Comparison of ENCODE assay signal across 13 cellular contexts in genomic region chr11:107860688-107861087, GRCh38. TPM values are rescaled to one million over a fixed set of nuclear protein-coding genes. Genes with fewer than 3 reads are reported as not detected.
DNase-seq lines count a peak whose midpoint lies in the region; ATAC-seq and TF ChIP-seq lines count a peak whose summit lies in the region.
"Had no signal": no experiment of that assay in that cellular context is flagged by ENCODE, and none has a peak within 500 bp of the region (broad histone marks: within the 10 kb centered on the region; RNA-seq: fewer than 3 reads in every experiment).

No MANE protein-coding gene starts in this region.

- POLR2A ChIA-PET in activated CD8-positive, alpha-beta T cell treated with anti-CD3 and anti-CD28 coated beads for 36 hours (lab: Charles Lee), result no interaction called here
- POLR2A ChIA-PET in activated CD8-positive, alpha-beta T cell treated with anti-CD3 and anti-CD28 coated beads, Interleukin-2, amount 10 ng/mL, durations not matched to agents 7 days and 5 days (lab: Charles Lee), result no interaction called here

- CTCF ChIA-PET in activated CD8-positive, alpha-beta T cell treated with anti-CD3 and anti-CD28 coated beads for 36 hours (lab: Charles Lee), result interaction anchor here (0.7 kb wide), 1 partner anchor 785 kb away, joined by 3 read pairs; no protein-coding TSS in a partner anchor
- CTCF ChIA-PET in activated CD8-positive, alpha-beta T cell treated with anti-CD3 and anti-CD28 coated beads, Interleukin-2, amount 10 ng/mL, durations not matched to agents 7 days and 5 days (lab: Charles Lee), result no interaction called here

- peaks cover 11% of the 10 kb centered on the region for H3K36me3 Mint-ChIP-seq in activated CD8-positive, alpha-beta T cell treated with anti-CD3 and anti-CD28 coated beads for 36 hours (ENCODE audit: low read depth)
- peaks cover under 1% of the 10 kb centered on the region for H3K36me3 Mint-ChIP-seq in activated CD8-positive, alpha-beta T cell treated with anti-CD3 and anti-CD28 coated beads, Interleukin-2, amount 10 ng/mL, durations not matched to agents 7 days and 5 days (ENCODE audit: low read depth)
- peaks cover 3% of the 10 kb centered on the region for H3K36me3 Mint-ChIP-seq in activated T-helper 1 cell treated with anti-CD3 and anti-CD28 coated beads, Interleukin-12 subunit alpha, Interleukin-12 subunit beta, Interleukin-2, Interleukin-4 antibody, amounts not matched to agents 30 ng/mL and 10 ng/mL and 1 ng/mL, durations not matched to agents 14 hours and 24 hours and 36 hours (ENCODE audit: low read depth)
- no peaks in the 10 kb centered on the region for H3K36me3 Mint-ChIP-seq in neural crest cell (ENCODE audit: low read depth)

- no peak overlapping the region for H3K27ac Mint-ChIP-seq in activated CD8-positive, alpha-beta T cell treated with anti-CD3 and anti-CD28 coated beads for 36 hours
- no peak overlapping the region for H3K27ac Mint-ChIP-seq in activated CD8-positive, alpha-beta T cell treated with anti-CD3 and anti-CD28 coated beads, Interleukin-2, amount 10 ng/mL, durations not matched to agents 7 days and 5 days
- H3K27ac Mint-ChIP-seq in activated T-helper 1 cell treated with anti-CD3 and anti-CD28 coated beads, Interleukin-12 subunit alpha, Interleukin-12 subunit beta, Interleukin-2, Interleukin-4 antibody, amounts not matched to agents 30 ng/mL and 10 ng/mL and 1 ng/mL, durations not matched to agents 14 hours and 24 hours and 36 hours, result no peak overlapping the region
- no peak overlapping the region for H3K27ac Mint-ChIP-seq in neural crest cell (ENCODE audit: unreplicated experiment)
- H3K27ac Mint-ChIP-seq: stimulated activated naive CD8-positive, alpha-beta T cell treated with anti-CD3 and anti-CD28 coated beads, Interleukin-15, amount 100 ng/mL, for 72 hours had no signal

- no peak for TF ChIP-seq CTCF in activated CD8-positive, alpha-beta T cell treated with anti-CD3 and anti-CD28 coated beads for 36 hours (IDR thresholded peaks at IDR 0.05)
- peak; percentile 26 for TF ChIP-seq CTCF in neural crest cell (conservative IDR thresholded peaks at IDR 0.05)
- TF ChIP-seq CTCF in mucosa of descending colon (IDR thresholded peaks at IDR 0.05), result no peak

- DNase-seq in activated CD8-positive, alpha-beta T cell treated with anti-CD3 and anti-CD28 coated beads for 36 hours, result no peak
- DNase-seq in activated CD8-positive, alpha-beta T cell treated with anti-CD3 and anti-CD28 coated beads, Interleukin-2, amount 10 ng/mL, durations not matched to agents 7 days and 5 days, result no peak
- DNase-seq in H7 (peak; percentile 40), neural crest cell (ENCODE audit: low read depth, low spot score) (no peak), epidermal melanocyte (ENCODE audit: insufficient read length, low spot score) (no peak), mucosa of descending colon (no peak), cardiac septum (ENCODE audit: low spot score) (no peak)
- DNase-seq in activated T-helper 1 cell treated with anti-CD3 and anti-CD28 coated beads, Interleukin-12 subunit alpha, Interleukin-12 subunit beta, Interleukin-2, Interleukin-4 antibody, amounts not matched to agents 30 ng/mL and 10 ng/mL and 1 ng/mL, durations not matched to agents 14 hours and 24 hours and 36 hours (ENCODE audit: low spot score), result no peak
- DNase-seq: cerebellar nuclear complex; NCI-H1417 treated with DMSO at 0.1 percent for 48 hours; stimulated activated CD4-positive, alpha-beta T cell treated with anti-CD3 and anti-CD28 coated beads, Interleukin-15, amount 100 ng/mL, for 24 hours; stimulated activated naive CD8-positive, alpha-beta T cell treated with anti-CD3 and anti-CD28 coated beads, Interleukin-15, amount 100 ng/mL, for 72 hours; uterus had no signal

- peak overlapping the region; percentile 21 for H3K4me3 Mint-ChIP-seq in activated CD8-positive, alpha-beta T cell treated with anti-CD3 and anti-CD28 coated beads for 36 hours
- H3K4me3 Mint-ChIP-seq in activated CD8-positive, alpha-beta T cell treated with anti-CD3 and anti-CD28 coated beads, Interleukin-2, amount 10 ng/mL, durations not matched to agents 7 days and 5 days, result no peak overlapping the region
- H3K4me3 Mint-ChIP-seq in activated T-helper 1 cell treated with anti-CD3 and anti-CD28 coated beads, Interleukin-12 subunit alpha, Interleukin-12 subunit beta, Interleukin-2, Interleukin-4 antibody, amounts not matched to agents 30 ng/mL and 10 ng/mL and 1 ng/mL, durations not matched to agents 14 hours and 24 hours and 36 hours, result peak overlapping the region; percentile 95
- peak overlapping the region; percentile 80 for H3K4me3 Mint-ChIP-seq in neural crest cell

- H3K9me3 ChIP-seq in mucosa of descending colon, result no peaks in the 10 kb centered on the region
- H3K9me3 ChIP-seq: uterus had no signal

- H3K36me3 ChIP-seq in H7 (replicated peaks; ENCODE audit: control insufficient read depth, insufficient read depth, low read length) (no peaks in the 10 kb centered on the region), mucosa of descending colon (ENCODE audit: low read depth) (no peaks in the 10 kb centered on the region)
- H3K36me3 ChIP-seq: uterus had no signal

- ATAC-seq in activated CD8-positive, alpha-beta T cell treated with anti-CD3 and anti-CD28 coated beads for 36 hours, result no peak
- no peak for ATAC-seq in activated CD8-positive, alpha-beta T cell treated with anti-CD3 and anti-CD28 coated beads, Interleukin-2, amount 10 ng/mL, durations not matched to agents 7 days and 5 days
- ATAC-seq in mucosa of descending colon, result no peak
- ATAC-seq: stimulated activated naive CD8-positive, alpha-beta T cell treated with anti-CD3 and anti-CD28 coated beads, Interleukin-15, amount 100 ng/mL, for 72 hours had no signal

- H3K9me3 Mint-ChIP-seq in activated CD8-positive, alpha-beta T cell treated with anti-CD3 and anti-CD28 coated beads for 36 hours, result no peaks in the 10 kb centered on the region
- no peaks in the 10 kb centered on the region for H3K9me3 Mint-ChIP-seq in activated CD8-positive, alpha-beta T cell treated with anti-CD3 and anti-CD28 coated beads, Interleukin-2, amount 10 ng/mL, durations not matched to agents 7 days and 5 days (ENCODE audit: insufficient read depth)
- no peaks in the 10 kb centered on the region for H3K9me3 Mint-ChIP-seq in activated T-helper 1 cell treated with anti-CD3 and anti-CD28 coated beads, Interleukin-12 subunit alpha, Interleukin-12 subunit beta, Interleukin-2, Interleukin-4 antibody, amounts not matched to agents 30 ng/mL and 10 ng/mL and 1 ng/mL, durations not matched to agents 14 hours and 24 hours and 36 hours
- H3K9me3 Mint-ChIP-seq in neural crest cell, result no peaks in the 10 kb centered on the region
- H3K9me3 Mint-ChIP-seq: stimulated activated naive CD8-positive, alpha-beta T cell treated with anti-CD3 and anti-CD28 coated beads, Interleukin-15, amount 100 ng/mL, for 72 hours had no signal

- no peak overlapping the region for H3K4me3 ChIP-seq in H7 (ENCODE audit: insufficient read depth, low read depth, low read length)
- H3K4me3 ChIP-seq in mucosa of descending colon, result no peak overlapping the region

- peaks cover 22% of the 10 kb centered on the region for H3K4me1 Mint-ChIP-seq in activated CD8-positive, alpha-beta T cell treated with anti-CD3 and anti-CD28 coated beads for 36 hours (ENCODE audit: low read depth)
- H3K4me1 Mint-ChIP-seq in activated CD8-positive, alpha-beta T cell treated with anti-CD3 and anti-CD28 coated beads, Interleukin-2, amount 10 ng/mL, durations not matched to agents 7 days and 5 days (ENCODE audit: low read depth), result peaks cover 25% of the 10 kb centered on the region
- H3K4me1 Mint-ChIP-seq in activated T-helper 1 cell treated with anti-CD3 and anti-CD28 coated beads, Interleukin-12 subunit alpha, Interleukin-12 subunit beta, Interleukin-2, Interleukin-4 antibody, amounts not matched to agents 30 ng/mL and 10 ng/mL and 1 ng/mL, durations not matched to agents 14 hours and 24 hours and 36 hours (ENCODE audit: low read depth), result peaks cover 26% of the 10 kb centered on the region
- peaks cover 27% of the 10 kb centered on the region for H3K4me1 Mint-ChIP-seq in neural crest cell

- H3K4me1 ChIP-seq in mucosa of descending colon (ENCODE audit: low read depth), result no peaks in the 10 kb centered on the region
- H3K4me1 ChIP-seq: uterus had no signal

- H3K27me3 ChIP-seq in H7 (ENCODE audit: control insufficient read depth, insufficient read depth, low read length), result peaks cover 6% of the 10 kb centered on the region; the same call in 1 of the 2 replicates
- H3K27me3 ChIP-seq: uterus had no signal

- peaks cover 5% of the 10 kb centered on the region for H3K27me3 Mint-ChIP-seq in activated CD8-positive, alpha-beta T cell treated with anti-CD3 and anti-CD28 coated beads for 36 hours
- peaks cover 2% of the 10 kb centered on the region for H3K27me3 Mint-ChIP-seq in activated CD8-positive, alpha-beta T cell treated with anti-CD3 and anti-CD28 coated beads, Interleukin-2, amount 10 ng/mL, durations not matched to agents 7 days and 5 days (ENCODE audit: low read depth)
- peaks cover 12% of the 10 kb centered on the region for H3K27me3 Mint-ChIP-seq in activated T-helper 1 cell treated with anti-CD3 and anti-CD28 coated beads, Interleukin-12 subunit alpha, Interleukin-12 subunit beta, Interleukin-2, Interleukin-4 antibody, amounts not matched to agents 30 ng/mL and 10 ng/mL and 1 ng/mL, durations not matched to agents 14 hours and 24 hours and 36 hours (ENCODE audit: insufficient read depth)
- H3K27me3 Mint-ChIP-seq in neural crest cell (ENCODE audit: low read depth), result peaks cover 65% of the 10 kb centered on the region

- intact Hi-C loops in activated CD8-positive, alpha-beta T cell treated with anti-CD3 and anti-CD28 coated beads for 36 hours (cut with micrococcal nuclease), result no loop called here
- intact Hi-C loops in activated T-helper 1 cell treated with anti-CD3 and anti-CD28 coated beads, Interleukin-12 subunit alpha, Interleukin-12 subunit beta, Interleukin-2, Interleukin-4 antibody, amounts not matched to agents 30 ng/mL and 10 ng/mL and 1 ng/mL, durations not matched to agents 14 hours and 24 hours and 36 hours (cut with micrococcal nuclease), result no loop called here
- intact Hi-C loops in mucosa of descending colon (cut with DNase I, micrococcal nuclease) (no loop called here), cardiac septum (cut with DNase I) (no loop called here)

RNA-seq across cellular contexts. Expression of gene SLC35F2, which starts 2.1 kb away (rescaled TPM):
- total RNA-seq in activated CD8-positive, alpha-beta T cell treated with anti-CD3 and anti-CD28 coated beads for 36 hours, result 10 to 100 TPM; 26.8 to 28.1 TPM
- total RNA-seq in activated CD8-positive, alpha-beta T cell treated with anti-CD3 and anti-CD28 coated beads, Interleukin-2, amount 10 ng/mL, durations not matched to agents 7 days and 5 days, result 10 to 100 TPM in 1 of 2 experiments, 1 to 10 TPM in 1; 8.7 to 11.0 TPM
- 28.3 and 34.9 TPM in 2 replicates for total RNA-seq in H7 (2014; rRNA removed; shearing (Covaris generic))
- 36.5 and 38.0 TPM in 2 replicates for total RNA-seq in activated T-helper 1 cell treated with anti-CD3 and anti-CD28 coated beads, Interleukin-12 subunit alpha, Interleukin-12 subunit beta, Interleukin-2, Interleukin-4 antibody, amounts not matched to agents 30 ng/mL and 10 ng/mL and 1 ng/mL, durations not matched to agents 14 hours and 24 hours and 36 hours
- total RNA-seq in neural crest cell (18.2 and 18.5 TPM in 2 replicates), mucosa of descending colon (10 to 100 TPM; 13.2 to 32.7 (median 31.6) TPM), cardiac septum (1.5 TPM)
